1 cellular context compared by ENCODE assay signal in the genomic region with DNA sequence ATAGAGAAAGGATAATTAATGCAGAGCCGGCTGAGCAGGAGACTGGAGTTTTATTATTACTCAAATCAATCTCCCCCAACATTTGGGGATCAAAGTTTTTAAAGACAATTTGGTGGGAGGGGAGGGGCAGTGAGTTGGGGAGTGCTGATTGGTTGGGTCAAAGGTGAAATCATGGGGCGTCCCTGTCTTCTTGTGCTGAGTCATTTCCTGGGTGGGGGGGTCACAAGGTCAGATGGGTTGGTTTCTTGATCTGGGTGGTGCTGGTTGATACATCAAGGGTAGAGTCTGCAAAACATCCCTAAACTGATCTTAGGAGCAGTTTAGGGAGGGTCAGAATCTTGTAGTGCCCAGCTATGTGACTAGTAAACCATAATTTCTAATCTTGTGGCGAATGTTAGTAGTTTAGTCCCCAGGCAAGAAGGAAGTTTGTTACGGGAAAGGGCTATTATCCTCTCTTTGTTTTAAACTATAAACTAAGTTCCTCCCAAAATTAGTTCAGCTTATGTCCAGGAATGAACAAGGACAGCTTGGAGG.
TF ChIP-seq lines count a peak whose summit lies in the region.

No MANE protein-coding gene starts in this region.

TF ChIP-seq in K562, 482 proteins besides CTCF, POLR2A, EP300 and RAD21 (continues in another document):
- no peak for TF ChIP-seq HIVEP1 (CRISPR knock-in tag; IDR thresholded peaks at IDR 0.05)
- TF ChIP-seq RBM34 (IDR thresholded peaks at IDR 0.05; ENCODE audit: borderline replicate concordance, insufficient read depth, low read length), result no peak
- TF ChIP-seq JUNB (CRISPR knock-in tag; conservative IDR thresholded peaks at IDR 0.05), result no peak
- TF ChIP-seq ZNF778 (CRISPR knock-in tag; IDR thresholded peaks at IDR 0.05), result no peak
- peak; percentile 59; the same call in 1 of the 2 replicates for TF ChIP-seq ETV1 (tag; conservative IDR thresholded peaks at IDR 0.05; ENCODE audit: low read depth)
- no peak for TF ChIP-seq ETS2 (tag; IDR thresholded peaks at IDR 0.05; ENCODE audit: borderline replicate concordance, poor library complexity, severe bottlenecking)
- TF ChIP-seq CREM (IDR thresholded peaks at IDR 0.05; ENCODE audit: low read depth), result 0 out of 2 replicates have a peak, but pooled peaks have one; percentile 8
- TF ChIP-seq EZH2 (IDR thresholded peaks at IDR 0.05; ENCODE audit: borderline replicate concordance, low read depth, low read length), result no peak
- TF ChIP-seq, protein P1, sequence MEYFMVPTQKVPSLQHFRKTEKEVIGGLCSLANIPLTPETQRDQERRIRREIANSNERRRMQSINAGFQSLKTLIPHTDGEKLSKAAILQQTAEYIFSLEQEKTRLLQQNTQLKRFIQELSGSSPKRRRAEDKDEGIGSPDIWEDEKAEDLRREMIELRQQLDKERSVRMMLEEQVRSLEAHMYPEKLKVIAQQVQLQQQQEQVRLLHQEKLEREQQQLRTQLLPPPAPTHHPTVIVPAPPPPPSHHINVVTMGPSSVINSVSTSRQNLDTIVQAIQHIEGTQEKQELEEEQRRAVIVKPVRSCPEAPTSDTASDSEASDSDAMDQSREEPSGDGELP (CRISPR knock-in tag; IDR thresholded peaks at IDR 0.05; ENCODE audit: borderline replicate concordance), result no peak
- TF ChIP-seq RBFOX2 (IDR thresholded peaks at IDR 0.05; ENCODE audit: low read depth, low read length), result no peak
- TF ChIP-seq CBX3 (IDR thresholded peaks at IDR 0.05; ENCODE audit: borderline replicate concordance in 1 of 2, low read length in 2 of 2), result peak in 1 of 2 experiments; percentile 18; a peak in 1 of 3 replicates
- TF ChIP-seq, protein P2, sequence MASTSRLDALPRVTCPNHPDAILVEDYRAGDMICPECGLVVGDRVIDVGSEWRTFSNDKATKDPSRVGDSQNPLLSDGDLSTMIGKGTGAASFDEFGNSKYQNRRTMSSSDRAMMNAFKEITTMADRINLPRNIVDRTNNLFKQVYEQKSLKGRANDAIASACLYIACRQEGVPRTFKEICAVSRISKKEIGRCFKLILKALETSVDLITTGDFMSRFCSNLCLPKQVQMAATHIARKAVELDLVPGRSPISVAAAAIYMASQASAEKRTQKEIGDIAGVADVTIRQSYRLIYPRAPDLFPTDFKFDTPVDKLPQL (IDR thresholded peaks at IDR 0.05; ENCODE audit: extremely low read depth, insufficient read length), result no peak
- no peak for TF ChIP-seq ZNF124 (CRISPR knock-in tag; IDR thresholded peaks at IDR 0.05)
- TF ChIP-seq ZNF23 (CRISPR knock-in tag; IDR thresholded peaks at IDR 0.05), result no peak
- TF ChIP-seq NELFE (IDR thresholded peaks at IDR 0.05; ENCODE audit: insufficient read depth, insufficient read length), result no peak
- TF ChIP-seq RBM22 (IDR thresholded peaks at IDR 0.05; ENCODE audit: low read depth, low read length, poor library complexity, severe bottlenecking), result no peak
- TF ChIP-seq SMARCE1 (IDR thresholded peaks at IDR 0.05), result 0 out of 2 replicates have a peak, but pooled peaks have one; percentile 20
- TF ChIP-seq NCOA2 (IDR thresholded peaks at IDR 0.05; ENCODE audit: partially characterized antibody in 2 of 2), result no peak
- TF ChIP-seq, protein P3, sequence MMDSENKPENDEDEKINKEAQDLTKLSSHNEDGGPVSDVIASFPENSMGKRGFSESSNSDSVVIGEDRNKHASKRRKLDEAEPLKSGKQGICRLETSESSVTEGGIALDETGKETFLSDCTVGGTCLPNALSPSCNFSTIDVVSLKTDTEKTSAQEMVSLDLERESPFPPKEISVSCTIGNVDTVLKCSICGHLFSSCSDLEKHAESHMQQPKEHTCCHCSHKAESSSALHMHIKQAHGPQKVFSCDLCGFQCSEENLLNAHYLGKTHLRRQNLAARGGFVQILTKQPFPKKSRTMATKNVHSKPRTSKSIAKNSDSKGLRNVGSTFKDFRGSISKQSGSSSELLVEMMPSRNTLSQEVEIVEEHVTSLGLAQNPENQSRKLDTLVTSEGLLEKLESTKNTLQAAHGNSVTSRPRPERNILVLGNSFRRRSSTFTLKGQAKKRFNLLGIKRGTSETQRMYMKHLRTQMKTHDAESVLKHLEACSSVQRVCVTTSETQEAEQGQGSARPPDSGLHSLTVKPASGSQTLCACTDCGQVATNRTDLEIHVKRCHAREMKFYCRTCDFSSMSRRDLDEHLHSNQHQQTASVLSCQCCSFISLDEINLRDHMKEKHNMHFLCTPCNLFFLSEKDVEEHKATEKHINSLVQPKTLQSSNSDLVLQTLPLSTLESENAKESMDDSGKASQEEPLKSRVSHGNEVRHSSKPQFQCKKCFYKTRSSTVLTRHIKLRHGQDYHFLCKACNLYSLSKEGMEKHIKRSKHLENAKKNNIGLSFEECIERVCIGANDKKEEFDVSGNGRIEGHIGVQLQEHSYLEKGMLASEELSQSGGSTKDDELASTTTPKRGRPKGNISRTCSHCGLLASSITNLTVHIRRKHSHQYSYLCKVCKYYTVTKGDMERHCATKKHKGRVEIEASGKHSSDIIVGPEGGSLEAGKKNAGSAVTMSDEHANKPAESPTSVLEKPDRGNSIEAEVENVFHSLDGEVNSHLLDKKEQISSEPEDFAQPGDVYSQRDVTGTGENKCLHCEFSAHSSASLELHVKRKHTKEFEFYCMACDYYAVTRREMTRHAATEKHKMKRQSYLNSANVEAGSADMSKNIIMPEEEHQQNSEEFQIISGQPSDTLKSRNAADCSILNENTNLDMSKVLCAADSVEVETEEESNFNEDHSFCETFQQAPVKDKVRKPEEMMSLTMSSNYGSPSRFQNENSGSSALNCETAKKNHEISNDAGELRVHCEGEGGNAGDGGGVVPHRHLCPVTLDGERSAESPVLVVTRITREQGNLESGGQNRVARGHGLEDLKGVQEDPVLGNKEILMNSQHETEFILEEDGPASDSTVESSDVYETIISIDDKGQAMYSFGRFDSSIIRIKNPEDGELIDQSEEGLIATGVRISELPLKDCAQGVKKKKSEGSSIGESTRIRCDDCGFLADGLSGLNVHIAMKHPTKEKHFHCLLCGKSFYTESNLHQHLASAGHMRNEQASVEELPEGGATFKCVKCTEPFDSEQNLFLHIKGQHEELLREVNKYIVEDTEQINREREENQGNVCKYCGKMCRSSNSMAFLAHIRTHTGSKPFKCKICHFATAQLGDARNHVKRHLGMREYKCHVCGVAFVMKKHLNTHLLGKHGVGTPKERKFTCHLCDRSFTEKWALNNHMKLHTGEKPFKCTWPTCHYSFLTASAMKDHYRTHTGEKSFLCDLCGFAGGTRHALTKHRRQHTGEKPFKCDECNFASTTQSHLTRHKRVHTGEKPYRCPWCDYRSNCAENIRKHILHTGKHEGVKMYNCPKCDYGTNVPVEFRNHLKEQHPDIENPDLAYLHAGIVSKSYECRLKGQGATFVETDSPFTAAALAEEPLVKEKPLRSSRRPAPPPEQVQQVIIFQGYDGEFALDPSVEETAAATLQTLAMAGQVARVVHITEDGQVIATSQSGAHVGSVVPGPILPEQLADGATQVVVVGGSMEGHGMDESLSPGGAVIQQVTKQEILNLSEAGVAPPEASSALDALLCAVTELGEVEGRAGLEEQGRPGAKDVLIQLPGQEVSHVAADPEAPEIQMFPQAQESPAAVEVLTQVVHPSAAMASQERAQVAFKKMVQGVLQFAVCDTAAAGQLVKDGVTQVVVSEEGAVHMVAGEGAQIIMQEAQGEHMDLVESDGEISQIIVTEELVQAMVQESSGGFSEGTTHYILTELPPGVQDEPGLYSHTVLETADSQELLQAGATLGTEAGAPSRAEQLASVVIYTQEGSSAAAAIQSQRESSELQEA (IDR thresholded peaks at IDR 0.05; ENCODE audit: low read depth), result no peak
- no peak for TF ChIP-seq ZKSCAN3 (CRISPR knock-in tag; IDR thresholded peaks at IDR 0.05)
- peak; percentile 64 for TF ChIP-seq JUND (IDR thresholded peaks at IDR 0.05; ENCODE audit: borderline replicate concordance, low read depth, low read length)
- no peak; the same call in 2 of the 3 replicates for TF ChIP-seq JUND (tag; IDR thresholded peaks at IDR 0.05; ENCODE audit: borderline replicate concordance, low read depth, low read length)
- TF ChIP-seq KDM1A (IDR thresholded peaks at IDR 0.05), result peak; percentile 19 to 52; a peak in 1 of 4 replicates
- no peak for TF ChIP-seq ZNF699 (CRISPR knock-in tag; IDR thresholded peaks at IDR 0.05; ENCODE audit: insufficient replicate concordance)
- TF ChIP-seq SNRNP70 (optimal IDR thresholded peaks at IDR 0.05; ENCODE audit: low read depth, low read length), result no peak
- TF ChIP-seq ARID1B (IDR thresholded peaks at IDR 0.05), result peak; percentile 45; the same call in 1 of the 2 replicates
- TF ChIP-seq ATF1 (CRISPR knock-in tag; IDR thresholded peaks at IDR 0.05), result no peak
- peak; percentile 17; the same call in 1 of the 2 replicates for TF ChIP-seq ATF1 (tag; IDR thresholded peaks at IDR 0.05)
- TF ChIP-seq, protein P4, sequence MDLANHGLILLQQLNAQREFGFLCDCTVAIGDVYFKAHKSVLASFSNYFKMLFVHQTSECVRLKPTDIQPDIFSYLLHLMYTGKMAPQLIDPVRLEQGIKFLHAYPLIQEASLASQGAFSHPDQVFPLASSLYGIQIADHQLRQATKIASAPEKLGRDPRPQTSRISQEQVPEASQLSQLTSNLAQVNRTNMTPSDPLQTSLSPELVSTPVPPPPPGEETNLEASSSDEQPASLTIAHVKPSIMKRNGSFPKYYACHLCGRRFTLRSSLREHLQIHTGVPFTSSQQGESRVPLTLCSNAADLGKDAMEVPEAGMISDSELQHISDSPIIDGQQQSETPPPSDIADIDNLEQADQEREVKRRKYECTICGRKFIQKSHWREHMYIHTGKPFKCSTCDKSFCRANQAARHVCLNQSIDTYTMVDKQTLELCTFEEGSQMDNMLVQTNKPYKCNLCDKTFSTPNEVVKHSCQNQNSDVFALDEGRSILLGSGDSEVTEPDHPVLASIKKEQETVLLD (IDR thresholded peaks at IDR 0.05), result no peak
- TF ChIP-seq ZNF232 (CRISPR knock-in tag; IDR thresholded peaks at IDR 0.05), result no peak
- TF ChIP-seq TRIM24 (IDR thresholded peaks at IDR 0.05), result peak; percentile 56 to 68
- TF ChIP-seq, protein P5, sequence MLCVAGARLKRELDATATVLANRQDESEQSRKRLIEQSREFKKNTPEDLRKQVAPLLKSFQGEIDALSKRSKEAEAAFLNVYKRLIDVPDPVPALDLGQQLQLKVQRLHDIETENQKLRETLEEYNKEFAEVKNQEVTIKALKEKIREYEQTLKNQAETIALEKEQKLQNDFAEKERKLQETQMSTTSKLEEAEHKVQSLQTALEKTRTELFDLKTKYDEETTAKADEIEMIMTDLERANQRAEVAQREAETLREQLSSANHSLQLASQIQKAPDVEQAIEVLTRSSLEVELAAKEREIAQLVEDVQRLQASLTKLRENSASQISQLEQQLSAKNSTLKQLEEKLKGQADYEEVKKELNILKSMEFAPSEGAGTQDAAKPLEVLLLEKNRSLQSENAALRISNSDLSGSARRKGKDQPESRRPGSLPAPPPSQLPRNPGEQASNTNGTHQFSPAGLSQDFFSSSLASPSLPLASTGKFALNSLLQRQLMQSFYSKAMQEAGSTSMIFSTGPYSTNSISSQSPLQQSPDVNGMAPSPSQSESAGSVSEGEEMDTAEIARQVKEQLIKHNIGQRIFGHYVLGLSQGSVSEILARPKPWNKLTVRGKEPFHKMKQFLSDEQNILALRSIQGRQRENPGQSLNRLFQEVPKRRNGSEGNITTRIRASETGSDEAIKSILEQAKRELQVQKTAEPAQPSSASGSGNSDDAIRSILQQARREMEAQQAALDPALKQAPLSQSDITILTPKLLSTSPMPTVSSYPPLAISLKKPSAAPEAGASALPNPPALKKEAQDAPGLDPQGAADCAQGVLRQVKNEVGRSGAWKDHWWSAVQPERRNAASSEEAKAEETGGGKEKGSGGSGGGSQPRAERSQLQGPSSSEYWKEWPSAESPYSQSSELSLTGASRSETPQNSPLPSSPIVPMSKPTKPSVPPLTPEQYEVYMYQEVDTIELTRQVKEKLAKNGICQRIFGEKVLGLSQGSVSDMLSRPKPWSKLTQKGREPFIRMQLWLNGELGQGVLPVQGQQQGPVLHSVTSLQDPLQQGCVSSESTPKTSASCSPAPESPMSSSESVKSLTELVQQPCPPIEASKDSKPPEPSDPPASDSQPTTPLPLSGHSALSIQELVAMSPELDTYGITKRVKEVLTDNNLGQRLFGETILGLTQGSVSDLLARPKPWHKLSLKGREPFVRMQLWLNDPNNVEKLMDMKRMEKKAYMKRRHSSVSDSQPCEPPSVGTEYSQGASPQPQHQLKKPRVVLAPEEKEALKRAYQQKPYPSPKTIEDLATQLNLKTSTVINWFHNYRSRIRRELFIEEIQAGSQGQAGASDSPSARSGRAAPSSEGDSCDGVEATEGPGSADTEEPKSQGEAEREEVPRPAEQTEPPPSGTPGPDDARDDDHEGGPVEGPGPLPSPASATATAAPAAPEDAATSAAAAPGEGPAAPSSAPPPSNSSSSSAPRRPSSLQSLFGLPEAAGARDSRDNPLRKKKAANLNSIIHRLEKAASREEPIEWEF (CRISPR knock-in tag; IDR thresholded peaks at IDR 0.05), result no peak
- no peak for TF ChIP-seq NR2C2 (CRISPR knock-in tag; IDR thresholded peaks at IDR 0.05)
- TF ChIP-seq NR2C2 (tag; IDR thresholded peaks at IDR 0.05), result peak; percentile 84
- TF ChIP-seq HEY1 (CRISPR knock-in tag; IDR thresholded peaks at IDR 0.05; ENCODE audit: borderline replicate concordance), result no peak
- TF ChIP-seq, protein P6, sequence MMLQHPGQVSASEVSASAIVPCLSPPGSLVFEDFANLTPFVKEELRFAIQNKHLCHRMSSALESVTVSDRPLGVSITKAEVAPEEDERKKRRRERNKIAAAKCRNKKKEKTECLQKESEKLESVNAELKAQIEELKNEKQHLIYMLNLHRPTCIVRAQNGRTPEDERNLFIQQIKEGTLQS (IDR thresholded peaks at IDR 0.05), result peak; percentile 74
- TF ChIP-seq, protein P6 (CRISPR knock-in tag; conservative IDR thresholded peaks at IDR 0.05), result no peak
- no peak for TF ChIP-seq MEF2A (IDR thresholded peaks at IDR 0.05; ENCODE audit: control insufficient read depth, low read depth, low read length)
- no peak for TF ChIP-seq NFATC3 (IDR thresholded peaks at IDR 0.05)
- no peak for TF ChIP-seq CREBBP (IDR thresholded peaks at IDR 0.05; ENCODE audit: low read depth, low read length)
- TF ChIP-seq, protein P7, sequence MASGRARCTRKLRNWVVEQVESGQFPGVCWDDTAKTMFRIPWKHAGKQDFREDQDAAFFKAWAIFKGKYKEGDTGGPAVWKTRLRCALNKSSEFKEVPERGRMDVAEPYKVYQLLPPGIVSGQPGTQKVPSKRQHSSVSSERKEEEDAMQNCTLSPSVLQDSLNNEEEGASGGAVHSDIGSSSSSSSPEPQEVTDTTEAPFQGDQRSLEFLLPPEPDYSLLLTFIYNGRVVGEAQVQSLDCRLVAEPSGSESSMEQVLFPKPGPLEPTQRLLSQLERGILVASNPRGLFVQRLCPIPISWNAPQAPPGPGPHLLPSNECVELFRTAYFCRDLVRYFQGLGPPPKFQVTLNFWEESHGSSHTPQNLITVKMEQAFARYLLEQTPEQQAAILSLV (tag; IDR thresholded peaks at IDR 0.05), result no peak
- TF ChIP-seq MAFF (IDR thresholded peaks at IDR 0.05; ENCODE audit: low read length), result peak; percentile 68
- TF ChIP-seq, protein P8, sequence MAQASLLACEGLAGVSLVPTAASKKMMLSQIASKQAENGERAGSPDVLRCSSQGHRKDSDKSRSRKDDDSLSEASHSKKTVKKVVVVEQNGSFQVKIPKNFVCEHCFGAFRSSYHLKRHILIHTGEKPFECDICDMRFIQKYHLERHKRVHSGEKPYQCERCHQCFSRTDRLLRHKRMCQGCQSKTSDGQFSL (CRISPR knock-in tag; IDR thresholded peaks at IDR 0.05), result no peak
- TF ChIP-seq, protein P8 (tag; IDR thresholded peaks at IDR 0.05), result peak in 1 of 2 experiments; percentile 43; a peak in 1 of 4 replicates
- no peak for TF ChIP-seq RHOXF2B (CRISPR knock-in tag; conservative IDR thresholded peaks at IDR 0.05)
